In the genomic region with DNA sequence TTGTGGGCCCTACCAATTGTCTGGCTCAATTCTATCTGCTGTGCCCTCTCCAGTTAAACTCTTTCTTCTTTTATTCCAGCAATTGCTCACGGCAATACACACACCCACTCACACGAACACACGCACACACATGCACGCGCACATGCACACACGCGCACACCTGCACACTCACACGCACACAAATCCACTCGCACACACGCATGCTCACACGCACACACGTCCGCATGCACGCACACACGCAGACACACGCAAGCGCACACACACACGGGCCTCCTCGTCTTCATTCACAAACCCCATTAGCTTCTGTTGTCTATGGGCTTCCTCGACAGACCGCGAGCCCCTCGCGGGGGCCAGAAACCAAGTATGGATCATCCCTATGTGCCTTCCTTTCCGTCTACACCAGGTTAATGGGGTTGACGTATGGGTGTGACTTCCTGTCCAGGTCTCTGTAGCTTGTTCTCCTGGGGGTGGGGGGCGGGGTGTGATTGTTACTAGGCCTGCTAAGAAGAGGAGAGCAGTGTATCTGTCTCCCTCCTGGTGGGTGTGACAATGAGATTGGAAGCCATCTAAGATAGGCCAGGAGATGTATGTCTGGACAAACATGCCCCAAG, we compare ENCODE assay signal across 8 cellular contexts. TPM values are rescaled to one million over a fixed set of nuclear protein-coding genes. Genes with fewer than 3 reads are reported as not detected.
DNase-seq lines count a peak whose midpoint lies in the region; ATAC-seq and TF ChIP-seq lines count a peak whose summit lies in the region.

No MANE protein-coding gene starts in this region.

- H3K4me3 Mint-ChIP-seq in T-helper 2 cell treated with Interferon-gamma antibody and Interleukin-4, amounts not matched to agents 5 μg/mL and 100 μg/mL, for 36 hours = peak overlapping the region; percentile 35

- H3K4me3 ChIP-seq in fibroblast of villous mesenchyme (ENCODE audit: low read depth, low read length) = peak overlapping the region; percentile 69
- H3K4me3 ChIP-seq in psoas muscle = peak overlapping the region; percentile 68
- no peak overlapping the region for H3K4me3 ChIP-seq in lower leg skin (ENCODE audit: low read depth, poor library complexity, severe bottlenecking)

- no peak for TF ChIP-seq POLR2A in lower leg skin (IDR thresholded peaks at IDR 0.05)

- no peaks in the 10 kb centered on the region for H3K9me3 ChIP-seq in psoas muscle

- H3K4me1 Mint-ChIP-seq in T-helper 2 cell treated with Interferon-gamma antibody and Interleukin-4, amounts not matched to agents 5 μg/mL and 100 μg/mL, for 36 hours (ENCODE audit: low read depth) = peaks cover 34% of the 10 kb centered on the region

- peak overlapping the region; percentile 60 for H3K27ac Mint-ChIP-seq in T-helper 2 cell treated with Interferon-gamma antibody and Interleukin-4, amounts not matched to agents 5 μg/mL and 100 μg/mL, for 36 hours

- no peaks in the 10 kb centered on the region for H3K9me3 Mint-ChIP-seq in T-helper 2 cell treated with Interferon-gamma antibody and Interleukin-4, amounts not matched to agents 5 μg/mL and 100 μg/mL, for 36 hours

- peaks cover 0 to 5% of the 10 kb centered on the region in 2 donors for H3K36me3 ChIP-seq in psoas muscle (ENCODE audit: insufficient read depth in 1 of 2, low read depth in 1 of 2)

- WGBS in psoas muscle, 3 donors = 75 to 77% (median 75%) methylated on average over 27 of the region's 27 CpGs
- 51 to 56% methylated on average over 26 to 27 of the region's 27 CpGs for WGBS in lower leg skin, 2 donors

- H3K27me3 ChIP-seq in psoas muscle (ENCODE audit: insufficient read depth in 3 of 3, low read length in 2 of 3) = no peaks in the 10 kb centered on the region

- peak overlapping the region; percentile 93 for H3K27ac ChIP-seq in psoas muscle

- TF ChIP-seq CTCF in fibroblast of villous mesenchyme (IDR thresholded peaks at IDR 0.05; ENCODE audit: insufficient read depth, low read depth, low read length) = no peak
- TF ChIP-seq CTCF in psoas muscle (IDR thresholded peaks at IDR 0.05) = no peak
- peak in 1 of 3 donors; percentile 40 for TF ChIP-seq CTCF in lower leg skin (IDR thresholded peaks at IDR 0.05)

- H3K4me1 ChIP-seq in psoas muscle = peaks cover 13% of the 10 kb centered on the region

- peaks cover 6% of the 10 kb centered on the region for H3K36me3 Mint-ChIP-seq in T-helper 2 cell treated with Interferon-gamma antibody and Interleukin-4, amounts not matched to agents 5 μg/mL and 100 μg/mL, for 36 hours (ENCODE audit: low read depth)

- intact Hi-C loops in psoas muscle (cut with DNase I) = loop anchor here in 1 of 2 donors (2.0 kb wide), 1 partner anchor 21 kb away; no protein-coding TSS in a partner anchor
- intact Hi-C loops in lower leg skin (cut with DNase I; ENCODE audit: low total_unique reads) = no loop called here

- no peaks in the 10 kb centered on the region for H3K27me3 Mint-ChIP-seq in T-helper 2 cell treated with Interferon-gamma antibody and Interleukin-4, amounts not matched to agents 5 μg/mL and 100 μg/mL, for 36 hours (ENCODE audit: low read depth)

- ATAC-seq in psoas muscle (no peak), GM21717 (IDR thresholded peaks at IDR 0.05; ENCODE audit: unreplicated experiment) (no peak), GM18517 (IDR thresholded peaks at IDR 0.05; ENCODE audit: unreplicated experiment) (no peak), GM21526 (IDR thresholded peaks at IDR 0.05; ENCODE audit: low FRiP score, unreplicated experiment) (no peak)

- DNase-seq in DMS153 treated with DMSO at 0.1 percent for 48 hours (lab: John Stamatoyannopoulos, UW; ENCODE audit: unreplicated experiment) (peak; percentile 49), fibroblast of villous mesenchyme (ENCODE audit: low read depth) (no peak), psoas muscle (no peak), lower leg skin (ENCODE audit: low spot score in 2 of 2) (no peak)
- no peak for DNase-seq in T-helper 2 cell treated with Interferon-gamma antibody and Interleukin-4, amounts not matched to agents 5 μg/mL and 100 μg/mL, for 36 hours (ENCODE audit: low spot score)

RNA-seq across cellular contexts. Expression of a gene that starts 0.7 kb away (rescaled TPM):
- total RNA-seq in fibroblast of villous mesenchyme (3.2 and 3.5 TPM in 2 replicates), psoas muscle (10 to 100 TPM in 1 of 4 donors, 1 to 10 TPM in 3; 8.5 to 16.6 (median 9.4) TPM), lower leg skin (1 to 10 TPM in 2 of 4 donors, under 1 TPM in 1, not detected in 1; 0.80 to 3.0 (median 2.5) TPM)
- 1 to 10 TPM; 4.9 to 5.5 (median 5.2) TPM for polyA plus RNA-seq in psoas muscle

RNA-seq across cellular contexts. Expression of a gene that starts 1.8 kb away (rescaled TPM):
- total RNA-seq in fibroblast of villous mesenchyme (35.0 and 51.2 TPM in 2 replicates), psoas muscle (10 to 100 TPM; 13.9 to 18.1 (median 15.1) TPM), lower leg skin (10 to 100 TPM; 43.1 to 79.1 (median 63.0) TPM)
- 10 to 100 TPM; 18.9 to 40.9 (median 30.2) TPM for polyA plus RNA-seq in psoas muscle

RNA-seq across cellular contexts. Expression of a gene that starts 27.7 kb away (rescaled TPM):
- total RNA-seq in fibroblast of villous mesenchyme (26.8 and 29.3 TPM in 2 replicates), psoas muscle (1 to 10 TPM; 3.4 to 4.2 (median 4.1) TPM), lower leg skin (10 to 100 TPM; 17.7 to 25.1 (median 22.1) TPM)
- polyA plus RNA-seq in psoas muscle = 1 to 10 TPM; 2.8 to 5.4 (median 2.8) TPM

RNA-seq across cellular contexts. Expression of a gene that starts 53.2 kb away (rescaled TPM):
- total RNA-seq in fibroblast of villous mesenchyme (43.6 and 45.7 TPM in 2 replicates), psoas muscle (1 to 10 TPM; 3.6 to 5.8 (median 5.5) TPM), lower leg skin (10 to 100 TPM; 22.9 to 37.7 (median 34.6) TPM)
- 1 to 10 TPM; 3.5 to 6.0 (median 4.0) TPM for polyA plus RNA-seq in psoas muscle
